Comparison of ENCODE assay signal across 8 cellular contexts in genomic region chr13:59771272-59771671, GRCh38.
DNase-seq lines count a peak whose midpoint lies in the region; ATAC-seq, FAIRE-seq and TF ChIP-seq lines count a peak whose summit lies in the region.

No MANE protein-coding gene starts in this region.

- CTCF ChIA-PET in activated CD8-positive, alpha-beta T cell treated with anti-CD3 and anti-CD28 coated beads, Interleukin-2, amount 10 ng/mL, durations not matched to agents 7 days and 5 days (lab: Charles Lee) = no interaction called here

- H3K9me3 Mint-ChIP-seq in activated CD8-positive, alpha-beta T cell treated with anti-CD3 and anti-CD28 coated beads, Interleukin-2, amount 10 ng/mL, durations not matched to agents 7 days and 5 days (ENCODE audit: insufficient read depth) = no peaks in the 10 kb centered on the region

- H2BK15ac ChIP-seq in neuronal stem cell (ENCODE audit: low read length) = no peak overlapping the region

- no peak overlapping the region for H3K4me2 ChIP-seq in neuronal stem cell (ENCODE audit: insufficient read depth, low read length, poor library complexity, severe bottlenecking)

- no peak overlapping the region for H3K4me3 Mint-ChIP-seq in activated CD8-positive, alpha-beta T cell treated with anti-CD3 and anti-CD28 coated beads, Interleukin-2, amount 10 ng/mL, durations not matched to agents 7 days and 5 days

- H2AK5ac ChIP-seq in neuronal stem cell (ENCODE audit: low read depth, low read length) = no peak overlapping the region

- no peak overlapping the region for H4K91ac ChIP-seq in neuronal stem cell (ENCODE audit: low read depth, low read length, poor library complexity)

- H3K14ac ChIP-seq in neuronal stem cell (ENCODE audit: low read length) = no peak overlapping the region

- no peak overlapping the region for H3K27ac Mint-ChIP-seq in activated CD8-positive, alpha-beta T cell treated with anti-CD3 and anti-CD28 coated beads, Interleukin-2, amount 10 ng/mL, durations not matched to agents 7 days and 5 days

- in situ Hi-C loops in ACHN (cut with HindIII; ENCODE audit: low pct_ligation_motif_present, low pct_unique_long_range_greater_than_20kb, low sequenced_read_pairs) = no loop called here

- DNase-seq in ACHN = peak; percentile 9
- peak; percentile 2 for DNase-seq in GM19239 (ENCODE audit: insufficient read length, low spot score)
- no peak for DNase-seq in SK-N-MC (ENCODE audit: low read depth, low spot score)
- peak in 1 of 2 donors; percentile 17 for DNase-seq in foreskin keratinocyte
- no peak for DNase-seq in COLO668 (lab: John Stamatoyannopoulos, UW; ENCODE audit: unreplicated experiment)
- no peak for DNase-seq in activated CD8-positive, alpha-beta T cell treated with anti-CD3 and anti-CD28 coated beads, Interleukin-2, amount 10 ng/mL, durations not matched to agents 7 days and 5 days
- DNase-seq in neuronal stem cell (ENCODE audit: low spot score) = no peak

- no peak overlapping the region for H3K23ac ChIP-seq in neuronal stem cell (ENCODE audit: low read depth, low read length, poor library complexity)

- H2BK5ac ChIP-seq in neuronal stem cell (ENCODE audit: low read length) = no peak overlapping the region

- no peak overlapping the region for H2AFZ ChIP-seq in neuronal stem cell (ENCODE audit: low read length)

- no peak overlapping the region for H4K8ac ChIP-seq in neuronal stem cell (ENCODE audit: low read depth, low read length)

- H3K9me3 ChIP-seq in SK-N-MC (ENCODE audit: low read depth, low read length) = no peaks in the 10 kb centered on the region
- H3K9me3 ChIP-seq in neuronal stem cell (replicated peaks in 1 of 2; ENCODE audit: control insufficient read depth in 2 of 2, insufficient read depth in 1 of 2, low read depth in 1 of 2, low read length in 2 of 2) = no peaks in the 10 kb centered on the region

- H3K79me1 ChIP-seq in neuronal stem cell (ENCODE audit: low read depth, low read length) = no peaks in the 10 kb centered on the region

- H3K27me3 ChIP-seq in foreskin keratinocyte = no peaks in the 10 kb centered on the region
- no peaks in the 10 kb centered on the region for H3K27me3 ChIP-seq in neuronal stem cell (ENCODE audit: control insufficient read depth in 3 of 3, insufficient read depth in 3 of 3, low read depth in 1 of 3, low read length in 3 of 3)

- H3K4me3 ChIP-seq in SK-N-MC (no peak overlapping the region), neuronal stem cell (ENCODE audit: low read length in 2 of 2) (no peak overlapping the region)

- H3K4me1 Mint-ChIP-seq in activated CD8-positive, alpha-beta T cell treated with anti-CD3 and anti-CD28 coated beads, Interleukin-2, amount 10 ng/mL, durations not matched to agents 7 days and 5 days (ENCODE audit: low read depth) = no peaks in the 10 kb centered on the region

- ATAC-seq in foreskin keratinocyte = peak; percentile 40
- no peak for ATAC-seq in GM21447 (IDR thresholded peaks at IDR 0.05; ENCODE audit: unreplicated experiment)
- ATAC-seq in activated CD8-positive, alpha-beta T cell treated with anti-CD3 and anti-CD28 coated beads, Interleukin-2, amount 10 ng/mL, durations not matched to agents 7 days and 5 days = no peak

- no peak overlapping the region for H3K4ac ChIP-seq in neuronal stem cell (ENCODE audit: low read length)

- FAIRE-seq in GM19239 (lab: Jason Lieb, UNC) = peak; percentile 47

- H3K18ac ChIP-seq in neuronal stem cell (ENCODE audit: low read length) = no peak overlapping the region

- H3K27me3 Mint-ChIP-seq in activated CD8-positive, alpha-beta T cell treated with anti-CD3 and anti-CD28 coated beads, Interleukin-2, amount 10 ng/mL, durations not matched to agents 7 days and 5 days (ENCODE audit: low read depth) = no peaks in the 10 kb centered on the region

- peak; percentile 81 for TF ChIP-seq CTCF in foreskin keratinocyte (conservative IDR thresholded peaks at IDR 0.05)

- H3K36me3 Mint-ChIP-seq in activated CD8-positive, alpha-beta T cell treated with anti-CD3 and anti-CD28 coated beads, Interleukin-2, amount 10 ng/mL, durations not matched to agents 7 days and 5 days (ENCODE audit: low read depth) = no peaks in the 10 kb centered on the region

- no peak overlapping the region for H2BK120ac ChIP-seq in neuronal stem cell (ENCODE audit: low read depth, low read length)

- no peak overlapping the region for H2BK12ac ChIP-seq in neuronal stem cell (ENCODE audit: low read length)

- H3K36me3 ChIP-seq in SK-N-MC (ENCODE audit: insufficient read depth, low read length) = no peaks in the 10 kb centered on the region
- H3K36me3 ChIP-seq in neuronal stem cell (replicated peaks in 1 of 2; ENCODE audit: control insufficient read depth in 2 of 2, insufficient read depth in 2 of 2, low read length in 2 of 2) = peaks cover 0 to 4% of the 10 kb centered on the region in 2 donors

- POLR2A ChIA-PET in activated CD8-positive, alpha-beta T cell treated with anti-CD3 and anti-CD28 coated beads, Interleukin-2, amount 10 ng/mL, durations not matched to agents 7 days and 5 days (lab: Charles Lee) = no interaction called here

- peaks cover 25% of the 10 kb centered on the region for H3K4me1 ChIP-seq in foreskin keratinocyte
- peaks cover 0 to 9% of the 10 kb centered on the region in 2 donors for H3K4me1 ChIP-seq in neuronal stem cell (ENCODE audit: control insufficient read depth in 2 of 2, insufficient read depth in 1 of 2, low read depth in 1 of 2, low read length in 2 of 2)

- peak overlapping the region; percentile 79 for H3K27ac ChIP-seq in SK-N-MC
- H3K27ac ChIP-seq in foreskin keratinocyte = no peak overlapping the region
- no peak overlapping the region for H3K27ac ChIP-seq in neuronal stem cell (replicated peaks; ENCODE audit: low read length)

- H3K9ac ChIP-seq in SK-N-MC (ENCODE audit: insufficient read length) = no peak overlapping the region
- no peak overlapping the region for H3K9ac ChIP-seq in neuronal stem cell (ENCODE audit: low read depth, low read length, poor library complexity)

Comparison
In these comparisons a context has a peak if more than half of its experiments do, and no peak if none do; other contexts are left out.
1. DNase-seq: peak in ACHN (single experiment) and GM19239 (single experiment); none in SK-N-MC (single experiment), COLO668 (single experiment), activated CD8-positive, alpha-beta T cell treated with anti-CD3 and anti-CD28 coated beads, Interleukin-2, amount 10 ng/mL, durations not matched to agents 7 days and 5 days (single experiment) and neuronal stem cell (single experiment).